Comparison of ENCODE assay signal across 16 cellular contexts in the genomic region with DNA sequence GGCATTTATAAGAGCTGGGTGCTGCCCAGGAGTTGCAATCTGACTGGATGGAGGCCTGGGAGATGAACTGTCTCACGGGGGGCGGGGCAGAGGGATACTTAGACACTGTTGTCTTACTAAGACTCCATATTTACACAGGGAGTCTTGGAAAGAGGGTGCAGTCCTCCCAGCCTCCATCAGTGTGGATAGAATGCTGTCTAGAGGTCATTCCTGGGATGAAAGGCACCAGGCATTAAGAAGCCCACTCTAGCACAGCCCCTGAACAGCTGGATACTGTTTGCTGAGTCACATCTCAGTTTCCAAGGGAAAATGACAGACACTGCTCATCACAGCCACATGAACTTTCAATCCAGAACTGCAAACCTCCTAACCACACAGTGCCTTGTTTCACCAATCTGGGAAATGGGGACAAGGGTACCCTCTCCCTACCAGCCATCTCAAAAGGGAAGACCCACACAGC. TPM values are rescaled to one million over a fixed set of nuclear protein-coding genes. Genes with fewer than 3 reads are reported as not detected.
A peak's percentile ranks its signal among the peaks of the same experiment; 100 is the strongest.
DNase-seq lines count a peak whose midpoint lies in the region; ATAC-seq and TF ChIP-seq lines count a peak whose summit lies in the region.
"Had no signal": no experiment of that assay in that cellular context is flagged by ENCODE, and none has a peak within 500 bp of the region (broad histone marks: within the 10 kb centered on the region; RNA-seq: fewer than 3 reads in every experiment).

No MANE protein-coding gene starts in this region.

- no peak overlapping the region for H3K4me2 ChIP-seq in trophoblast cell (ENCODE audit: low read length)

- H3K14ac ChIP-seq in trophoblast cell (ENCODE audit: low read length), result no peak overlapping the region

- peak overlapping the region; percentile 39 for H3K4ac ChIP-seq in trophoblast cell (ENCODE audit: low read depth, low read length)

- no peak overlapping the region for H3K9ac ChIP-seq in trophoblast cell (ENCODE audit: low read length)

- intact Hi-C loops in prostate gland (cut with DNase I), result no loop called here

- H3K23ac ChIP-seq in trophoblast cell (ENCODE audit: low read length), result no peak overlapping the region

- H3K27ac ChIP-seq in trophoblast cell (ENCODE audit: low read depth, low read length) (no peak overlapping the region), prostate gland (no peak overlapping the region)
- H3K27ac ChIP-seq: C4-2B, RWPE1, upper lobe of right lung had no signal

- H2AFZ ChIP-seq in trophoblast cell (ENCODE audit: insufficient read depth, low read length, poor library complexity), result no peak overlapping the region

- no peak overlapping the region for H2BK12ac ChIP-seq in trophoblast cell (ENCODE audit: low read length)

- H2AK5ac ChIP-seq in trophoblast cell (ENCODE audit: low read length), result no peak overlapping the region

- H3K9me3 ChIP-seq in trophoblast cell (ENCODE audit: insufficient read depth, low read depth, low read length) (peaks cover 4% of the 10 kb centered on the region), prostate gland (no peaks in the 10 kb centered on the region)
- H3K9me3 ChIP-seq: mucosa of descending colon, upper lobe of right lung had no signal

- no peaks in the 10 kb centered on the region for H3K79me1 ChIP-seq in trophoblast cell (ENCODE audit: low read length)

- H4K8ac ChIP-seq in trophoblast cell (ENCODE audit: low read depth, low read length), result no peak overlapping the region

- H3K4me1 ChIP-seq in trophoblast cell (ENCODE audit: control insufficient read depth in 1 of 2, insufficient read depth in 2 of 2, low read length in 2 of 2) (no peaks in the 10 kb centered on the region), prostate gland (replicated peaks) (peaks cover 12% of the 10 kb centered on the region)

- no peak overlapping the region for H3K4me3 ChIP-seq in fibroblast of mammary gland (ENCODE audit: control insufficient read depth, low read depth, low read length)
- H3K4me3 ChIP-seq in trophoblast cell (ENCODE audit: low read depth, low read length), result no peak overlapping the region
- H3K4me3 ChIP-seq in prostate gland, result no peak overlapping the region
- H3K4me3 ChIP-seq: mucosa of descending colon, upper lobe of right lung had no signal

- no peak overlapping the region for H2BK120ac ChIP-seq in trophoblast cell (ENCODE audit: insufficient read depth, low read length, poor library complexity)

- peaks cover 2% of the 10 kb centered on the region for H3K79me2 ChIP-seq in trophoblast cell (ENCODE audit: control insufficient read depth, insufficient read depth, low read length, poor library complexity)

- DNase-seq in GM03348 (ENCODE audit: low spot score), result peak; percentile 32
- DNase-seq in NCI-H82 treated with DMSO at 0.1 percent for 48 hours (lab: John Stamatoyannopoulos, UW; ENCODE audit: unreplicated experiment), result peak; percentile 88
- DNase-seq in fibroblast of mammary gland (ENCODE audit: low read depth), result peak; percentile 18
- DNase-seq in trophoblast cell, result no peak
- no peak for DNase-seq in activated CD4-positive, alpha-beta T cell treated with anti-CD3 and anti-CD28 coated beads, Interleukin-2, amount 50 U/mL, for 1 hour
- no peak for DNase-seq in prostate gland (ENCODE audit: low spot score)
- DNase-seq: activated CD4-positive, alpha-beta memory T cell treated with anti-CD3 and anti-CD28 coated beads for 36 hours; activated effector memory CD4-positive, alpha-beta T cell treated with anti-CD3 and anti-CD28 coated beads, Interleukin-2, amount 50 U/mL, for 16 hours; mucosa of descending colon; NCI-H1417 treated with DMSO at 0.1 percent for 48 hours; NCI-H524 treated with DMSO at 0.1 percent for 48 hours; T1000; upper lobe of right lung had no signal

- H2BK5ac ChIP-seq in trophoblast cell (ENCODE audit: low read depth, low read length, poor library complexity), result no peak overlapping the region

- TF ChIP-seq POLR2A in prostate gland (IDR thresholded peaks at IDR 0.05), result no peak

- WGBS in trophoblast cell (ENCODE audit: extremely low coverage, insufficient coverage, insufficient read length), result no CpG with 5 or more reads among the region's 2 CpGs
- WGBS in prostate gland, result 73% methylated on average over 2 of the region's 2 CpGs

- no peak for ATAC-seq in GM19351 (IDR thresholded peaks at IDR 0.05; ENCODE audit: unreplicated experiment)
- ATAC-seq: mucosa of descending colon, upper lobe of right lung had no signal

- TF ChIP-seq CTCF in fibroblast of mammary gland (conservative IDR thresholded peaks at IDR 0.05; ENCODE audit: control insufficient read depth, insufficient read depth, low read depth, low read length), result no peak
- no peak for TF ChIP-seq CTCF in prostate gland (IDR thresholded peaks at IDR 0.05)

- H4K91ac ChIP-seq in trophoblast cell (ENCODE audit: low read depth, low read length), result no peak overlapping the region

- H3K36me3 ChIP-seq in trophoblast cell (ENCODE audit: control insufficient read depth in 1 of 2, insufficient read depth in 2 of 2, low read length in 2 of 2) (peaks cover 10 to 28% of the 10 kb centered on the region in 2 experiments), prostate gland (no peaks in the 10 kb centered on the region)
- H3K36me3 ChIP-seq: upper lobe of right lung had no signal

- no peaks in the 10 kb centered on the region for H3K27me3 ChIP-seq in trophoblast cell (ENCODE audit: insufficient read depth, low read length)
- no peaks in the 10 kb centered on the region for H3K27me3 ChIP-seq in prostate gland (replicated peaks; ENCODE audit: insufficient read depth)
- H3K27me3 ChIP-seq: upper lobe of right lung had no signal

- H3K18ac ChIP-seq in trophoblast cell (ENCODE audit: low read length), result no peak overlapping the region

- H4K12ac ChIP-seq in trophoblast cell (ENCODE audit: low read depth, low read length), result no peak overlapping the region

RNA-seq across cellular contexts. Expression of gene SSBP3, which starts 43.3 kb away (rescaled TPM):
- polyA plus RNA-seq in trophoblast cell (2013), result 137 and 143 TPM in 2 replicates
- 10 to 100 TPM; 45.0 to 94.4 TPM for total RNA-seq in prostate gland

Comparison
In these comparisons a context has a peak if more than half of its experiments do, and no peak if none do; other contexts are left out.
1. DNase-seq: peak in GM03348 (single experiment), NCI-H82 treated with DMSO at 0.1 percent for 48 hours (single experiment) and fibroblast of mammary gland (single experiment); none in trophoblast cell (0 of 2), activated CD4-positive, alpha-beta T cell treated with anti-CD3 and anti-CD28 coated beads, Interleukin-2, amount 50 U/mL, for 1 hour (single experiment) and prostate gland (single experiment).